Comparison of ENCODE assay signal across 8 cellular contexts in genomic region chr14:60656755-60657608, GRCh38. TPM values are rescaled to one million over a fixed set of nuclear protein-coding genes. Genes with fewer than 3 reads are reported as not detected.
DNase-seq lines count a peak whose midpoint lies in the region; ATAC-seq and TF ChIP-seq lines count a peak whose summit lies in the region.

No MANE protein-coding gene starts in this region.

- ATAC-seq in GM21423 (IDR thresholded peaks at IDR 0.05; ENCODE audit: unreplicated experiment) (peak; percentile 88), HG03575 (IDR thresholded peaks at IDR 0.05; ENCODE audit: extremely low read depth, insufficient number of reproducible peaks, low FRiP score, unreplicated experiment) (peak; percentile 31), upper lobe of right lung (peak; percentile 82)

- H3K4me3 ChIP-seq in upper lobe of right lung, result peak overlapping the region; percentile 70

- H3K4me1 ChIP-seq in upper lobe of right lung, result peaks cover 28% of the 10 kb centered on the region

- intact Hi-C loops in upper lobe of right lung (cut with DNase I), result no loop called here

- peak; percentile 51 for DNase-seq in NCI-H82 (lab: John Stamatoyannopoulos, UW)
- no peak for DNase-seq in NCI-H82 treated with DMSO at 0.1 percent for 48 hours (lab: John Stamatoyannopoulos, UW; ENCODE audit: unreplicated experiment)
- peak; percentile 61 for DNase-seq in RPMI7951 (ENCODE audit: low read depth)
- DNase-seq in dermis blood vessel endothelial cell, result peak; percentile 73
- peak; percentile 40 to 75 for DNase-seq in lung microvascular endothelial cell (ENCODE audit: low read depth in 2 of 2)
- peak; percentile 78 for DNase-seq in upper lobe of right lung

- TF ChIP-seq CTCF in upper lobe of right lung (IDR thresholded peaks at IDR 0.05), result peak; percentile 36

- H3K9me3 ChIP-seq in upper lobe of right lung, result no peaks in the 10 kb centered on the region

- H3K27me3 ChIP-seq in upper lobe of right lung, result peaks cover 84% of the 10 kb centered on the region

- H3K27ac ChIP-seq in upper lobe of right lung, result no peak overlapping the region

- no peaks in the 10 kb centered on the region for H3K36me3 ChIP-seq in upper lobe of right lung

RNA-seq across cellular contexts. Expression of gene SIX1, which starts 7.7 kb away (rescaled TPM):
- total RNA-seq in RPMI7951 (2014; rRNA removed; shearing (Covaris generic)), result 6.7 and 7.7 TPM in 2 replicates
- total RNA-seq in dermis blood vessel endothelial cell (0.17 TPM in 1 of 2 replicates, not detected in the other), lung microvascular endothelial cell (under 0.01 and 0.22 TPM in 2 replicates), upper lobe of right lung (0.14 TPM)

Comparison
In these comparisons a context has a peak if more than half of its experiments do, and no peak if none do; other contexts are left out.
1. ATAC-seq: peak in every context shown above with its lines; median percentile 88 in GM21423; 82 in upper lobe of right lung; 31 in HG03575.